In the genomic region with DNA sequence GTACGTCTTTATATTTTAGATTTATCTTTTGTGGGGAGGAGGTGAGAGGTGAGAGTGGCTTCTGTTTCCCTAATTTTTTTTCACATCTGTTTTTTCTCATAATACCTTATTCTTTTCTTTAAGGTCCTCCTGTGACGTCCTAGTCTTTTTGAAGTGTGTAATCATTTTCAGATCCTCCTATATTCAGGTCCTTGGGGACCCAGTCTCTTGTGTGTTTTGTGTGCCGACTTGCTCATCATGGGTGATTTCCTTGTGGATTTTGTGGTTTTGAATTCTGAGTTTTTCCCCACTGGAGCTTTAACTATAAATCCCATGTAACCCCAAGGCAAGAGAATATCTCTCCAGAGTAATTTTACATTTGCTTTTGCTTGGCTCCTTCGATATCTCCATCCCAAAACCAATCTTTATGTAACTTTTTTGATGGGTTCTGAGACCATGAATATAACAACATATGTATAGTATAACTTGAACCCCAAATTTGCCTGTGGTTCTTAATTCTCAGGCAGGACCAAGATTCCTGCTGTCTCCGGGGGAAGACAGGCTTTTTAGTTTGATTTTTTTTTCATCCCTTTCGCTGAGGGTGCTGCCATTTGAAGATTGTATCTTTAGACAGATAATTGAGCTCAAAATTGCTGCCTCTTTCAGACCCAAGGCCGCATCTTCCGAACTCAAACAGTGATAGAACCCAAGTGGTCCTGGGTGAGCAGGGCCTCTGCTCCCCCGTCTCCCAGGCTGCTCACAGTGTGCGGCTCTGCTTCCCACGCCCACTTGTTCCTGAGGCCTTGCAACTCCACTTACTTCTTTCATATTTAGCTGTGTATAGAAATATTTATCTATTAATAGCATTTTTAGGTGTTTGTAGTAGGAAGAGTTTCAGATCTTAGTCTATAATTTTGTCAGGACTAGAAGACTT, we compare ENCODE assay signal across 12 cellular contexts. TPM values are rescaled to one million over a fixed set of nuclear protein-coding genes. Genes with fewer than 3 reads are reported as not detected.
DNase-seq lines count a peak whose midpoint lies in the region; ATAC-seq, FAIRE-seq and TF ChIP-seq lines count a peak whose summit lies in the region.
"Had no signal": no experiment of that assay in that cellular context is flagged by ENCODE, and none has a peak within 500 bp of the region (broad histone marks: within the 10 kb centered on the region; RNA-seq: fewer than 3 reads in every experiment).

No MANE protein-coding gene starts in this region.

- no peaks in the 10 kb centered on the region for H3K36me3 ChIP-seq in GM12878 (ENCODE audit: control insufficient read depth in 2 of 2, insufficient read depth in 2 of 2, low read length in 1 of 2)
- no peaks in the 10 kb centered on the region; the same call in 1 of the 2 replicates for H3K36me3 ChIP-seq in H7 (replicated peaks; ENCODE audit: control insufficient read depth, insufficient read depth, low read length)
- peaks cover 5% of the 10 kb centered on the region; the same call in 1 of the 2 replicates for H3K36me3 ChIP-seq in MG63

- DNase-seq in GM10266 (ENCODE audit: extremely low spot score): peak; percentile 60
- peak; percentile 87 for DNase-seq in GM12878 (ENCODE audit: low read depth, low spot score)
- DNase-seq in H7: no peak
- no peak for DNase-seq in cerebellar cortex (ENCODE audit: low spot score)
- no peak for DNase-seq in MG63
- DNase-seq: cerebellar nuclear complex; NCI-H748 treated with DMSO at 0.1 percent for 48 hours; stimulated activated CD4-positive, alpha-beta T cell treated with anti-CD3 and anti-CD28 coated beads, Interleukin-2, amount 100 ng/mL, for 48 hours had no signal

- TF ChIP-seq CTCF in GM10266 (IDR thresholded peaks at IDR 0.05; ENCODE audit: control insufficient read depth, insufficient read depth, low read depth, missing control alignments) (no peak), GM12878 (IDR thresholded peaks at IDR 0.05 in 2 of 3, conservative IDR thresholded peaks at IDR 0.05 in 1 of 3; ENCODE audit: control insufficient read depth in 2 of 3, extremely low read depth in 1 of 3, insufficient read depth in 1 of 3, low read depth in 3 of 3, low read length in 3 of 3) (no peak)

- TF ChIP-seq RAD21 in GM12878 (IDR thresholded peaks at IDR 0.05; ENCODE audit: insufficient read depth, low read depth, low read length): peak; percentile 5; the same call in 1 of the 2 replicates

- H3K9me3 ChIP-seq in GM12878 (replicated peaks; ENCODE audit: control insufficient read depth, insufficient read depth, low read length): no peaks in the 10 kb centered on the region
- no peaks in the 10 kb centered on the region for H3K9me3 ChIP-seq in MG63

- POLR2A ChIA-PET in GM12878 (lab: Charles Lee): interaction anchor here (0.6 to 3.9 kb wide), 20 partner anchors 9 to 161 kb away, joined by 3 to 59 read pairs (median 4); a partner anchor contains a TSS

- peaks cover 54% of the 10 kb centered on the region for H3K4me1 ChIP-seq in GM12878 (ENCODE audit: control insufficient read depth, insufficient read depth, low read length)

- CTCF ChIA-PET in GM12878 (lab: Yijun Ruan, JAX): interaction anchor here (0.7 to 4.1 kb wide), 25 partner anchors 10 to 96 kb away, joined by 3 to 40 read pairs (median 6); a partner anchor contains a TSS

- FAIRE-seq in GM12878 (lab: Jason Lieb, UNC): no peak

- SMC1A ChIA-PET in GM12878 (lab: Charles Lee; ENCODE audit: uncharacterized antibody, unreplicated experiment): interaction anchor here (0.7 to 6.7 kb wide), 31 partner anchors 12 to 1118 kb away, joined by 3 to 148 read pairs (median 7); a partner anchor contains a TSS

- no peaks in the 10 kb centered on the region for H4K20me1 ChIP-seq in GM12878 (ENCODE audit: control insufficient read depth, insufficient read depth)

- peak; percentile 51 to 78; a peak in 1 of 4 replicates for TF ChIP-seq EP300 in GM12878 (IDR thresholded peaks at IDR 0.05; ENCODE audit: borderline replicate concordance in 1 of 2, control insufficient read depth in 1 of 2, low read depth in 2 of 2, low read length in 2 of 2)

- H3K4me3 ChIP-seq in GM12878 (peak overlapping the region; percentile 23; the same call in 1 of the 2 replicates), H7 (ENCODE audit: insufficient read depth, low read depth, low read length) (no peak overlapping the region), MG63 (no peak overlapping the region)

- no peaks in the 10 kb centered on the region for H3K27me3 ChIP-seq in GM12878 (replicated peaks in 1 of 2; ENCODE audit: control insufficient read depth in 2 of 2, insufficient read depth in 2 of 2, low read length in 1 of 2)
- no peaks in the 10 kb centered on the region for H3K27me3 ChIP-seq in H7 (ENCODE audit: control insufficient read depth, insufficient read depth, low read length)
- H3K27me3 ChIP-seq in MG63: no peaks in the 10 kb centered on the region

- no peak overlapping the region for H2AFZ ChIP-seq in GM12878 (ENCODE audit: control insufficient read depth, low read depth, low read length)

- H3K79me2 ChIP-seq in GM12878 (ENCODE audit: control insufficient read depth, insufficient read depth, low read length): peaks cover 35% of the 10 kb centered on the region

- ATAC-seq in GM19372 (IDR thresholded peaks at IDR 0.05; ENCODE audit: low read depth, unreplicated experiment): peak; percentile 46
- peak; percentile 50 for ATAC-seq in HG03175 (IDR thresholded peaks at IDR 0.05; ENCODE audit: unreplicated experiment)
- peak; percentile 67 for ATAC-seq in GM12878
- ATAC-seq in esophagus mucosa: no peak
- ATAC-seq: left lobe of liver had no signal

- TF ChIP-seq POLR2A in GM12878 (IDR thresholded peaks at IDR 0.05; ENCODE audit: low read depth, low read length): 0 out of 2 replicates have a peak, but pooled peaks have one; percentile 19

- H3K9ac ChIP-seq in GM12878 (ENCODE audit: control insufficient read depth, insufficient read depth, low read length): peak overlapping the region; percentile 74

- 76% methylated on average over 11 of the region's 11 CpGs for WGBS in GM12878 (ENCODE audit: insufficient coverage, insufficient replicate concordance, low lambda C conversion rate, missing lambda C conversion rate)

- H3K4me2 ChIP-seq in GM12878 (ENCODE audit: control insufficient read depth, insufficient read depth): peak overlapping the region; percentile 80

- peak overlapping the region; percentile 93 for H3K27ac ChIP-seq in GM12878 (ENCODE audit: control insufficient read depth, insufficient read depth)

- intact Hi-C loops in GM12878 (cut with micrococcal nuclease; ENCODE audit: unreplicated experiment): loop anchor here (1.0 to 5.0 kb wide), 6 partner anchors 8 to 164 kb away; a partner anchor contains a TSS

- in situ Hi-C loops in GM12878 (cut with MboI): loop anchor here (5.0 kb wide), 1 partner anchor 59 kb away; a partner anchor contains a TSS

- RAD21 ChIA-PET in GM12878 (lab: Charles Lee; ENCODE audit: unreplicated experiment): interaction anchor here (0.8 to 5.3 kb wide), 26 partner anchors 9 to 97 kb away, joined by 3 to 80 read pairs (median 12); a partner anchor contains a TSS

- no TSS peak for BruUV-seq in GM12878 (replicated peaks; lab: Mats Ljungman, UMichigan)

TF ChIP-seq in GM12878, 131 proteins besides CTCF, POLR2A, EP300 and RAD21 (continues in another document):
- TF ChIP-seq HCFC1 (IDR thresholded peaks at IDR 0.05; ENCODE audit: low read length) (no peak), STAT3 (IDR thresholded peaks at IDR 0.05; ENCODE audit: low read depth, low read length) (no peak), BCL11A (IDR thresholded peaks at IDR 0.05; ENCODE audit: low read depth, low read length) (peak; percentile 88)
- TF ChIP-seq, protein P1, sequence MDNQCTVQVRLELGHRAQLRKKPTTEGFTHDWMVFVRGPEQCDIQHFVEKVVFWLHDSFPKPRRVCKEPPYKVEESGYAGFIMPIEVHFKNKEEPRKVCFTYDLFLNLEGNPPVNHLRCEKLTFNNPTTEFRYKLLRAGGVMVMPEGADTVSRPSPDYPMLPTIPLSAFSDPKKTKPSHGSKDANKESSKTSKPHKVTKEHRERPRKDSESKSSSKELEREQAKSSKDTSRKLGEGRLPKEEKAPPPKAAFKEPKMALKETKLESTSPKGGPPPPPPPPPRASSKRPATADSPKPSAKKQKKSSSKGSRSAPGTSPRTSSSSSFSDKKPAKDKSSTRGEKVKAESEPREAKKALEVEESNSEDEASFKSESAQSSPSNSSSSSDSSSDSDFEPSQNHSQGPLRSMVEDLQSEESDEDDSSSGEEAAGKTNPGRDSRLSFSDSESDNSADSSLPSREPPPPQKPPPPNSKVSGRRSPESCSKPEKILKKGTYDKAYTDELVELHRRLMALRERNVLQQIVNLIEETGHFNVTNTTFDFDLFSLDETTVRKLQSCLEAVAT (IDR thresholded peaks at IDR 0.05): peak; percentile 77

RNA-seq across cellular contexts. Expression of a gene that starts 59.1 kb away (rescaled TPM):
- 568 and 600 TPM in 2 replicates for total RNA-seq in GM12878 (2013; cell fraction: nucleolus; rRNA removed)
- total RNA-seq in GM12878 (2014; rRNA removed) (200 and 238 TPM in 2 replicates), GM12878 (2014; rRNA removed; fragmentation: Illumina TruSeq; extraction: Trizol) (224 and 226 TPM in 2 replicates), GM12878 (2021) (138 TPM in 2 replicates), esophagus mucosa (0.76 TPM)
- 73.1 TPM for polyA plus RNA-seq in GM12878 (2011; ENCODE audit: low read depth)
- polyA plus RNA-seq in GM12878 (2011; rRNA removed) (275 and 360 TPM in 2 replicates), GM12878 (2014; fragmentation: Illumina TruSeq; extraction: Trizol) (283 and 347 TPM in 2 replicates), GM12878 (2014; fragmentation: Nextera tagmentation; extraction: Ambion mirVana) (100 to 1,000 TPM; 333 to 669 TPM), GM12878 (2014; rRNA removed) (112 and 134 TPM in 2 replicates), GM12878 (2016; fragmentation: Nextera tagmentation; extraction: Ambion mirVana) (100 to 1,000 TPM; 209 to 225 TPM)
- polyA plus RNA-seq in GM12878 (2011; cell fraction: cytosol; rRNA removed): 142 and 158 TPM in 2 replicates
- 78.0 and 100 TPM in 2 replicates for polyA plus RNA-seq in GM12878 (2011; cell fraction: nucleus; rRNA removed)
- polyA plus RNA-seq in GM12878 (2012): 60.7 and 150 TPM in 2 replicates
- polyA minus RNA-seq in GM12878 (2011; rRNA and poly(A)+ RNA removed): 163 and 244 TPM in 2 replicates
- polyA minus RNA-seq in GM12878 (2011; cell fraction: cytosol; rRNA and poly(A)+ RNA removed): 51.7 and 55.7 TPM in 2 replicates
- 52.0 and 53.2 TPM in 2 replicates for polyA minus RNA-seq in GM12878 (2011; cell fraction: nucleus; rRNA and poly(A)+ RNA removed)
- not detected in 2 replicates for total RNA-seq in H7 (2014; rRNA removed; shearing (Covaris generic))
- total RNA-seq in MG63 (2014; rRNA removed; shearing (Covaris generic); ENCODE audit: low replicate concordance): not detected in 2 replicates

Comparison
In these comparisons a context has a peak if more than half of its experiments do, and no peak if none do; other contexts are left out.
1. DNase-seq: peak in GM10266 (single experiment) and GM12878 (single experiment); none in H7 (single experiment), cerebellar cortex (single experiment) and MG63 (single experiment).
2. RNA of a gene that starts 59.1 kb away (total RNA-seq): 138 to 600 TPM in GM12878; 0.76 TPM in esophagus mucosa (single experiment), not detected in H7 and not detected in MG63; every median in the first group is over 10 times any median in the second.